In the genomic region with DNA sequence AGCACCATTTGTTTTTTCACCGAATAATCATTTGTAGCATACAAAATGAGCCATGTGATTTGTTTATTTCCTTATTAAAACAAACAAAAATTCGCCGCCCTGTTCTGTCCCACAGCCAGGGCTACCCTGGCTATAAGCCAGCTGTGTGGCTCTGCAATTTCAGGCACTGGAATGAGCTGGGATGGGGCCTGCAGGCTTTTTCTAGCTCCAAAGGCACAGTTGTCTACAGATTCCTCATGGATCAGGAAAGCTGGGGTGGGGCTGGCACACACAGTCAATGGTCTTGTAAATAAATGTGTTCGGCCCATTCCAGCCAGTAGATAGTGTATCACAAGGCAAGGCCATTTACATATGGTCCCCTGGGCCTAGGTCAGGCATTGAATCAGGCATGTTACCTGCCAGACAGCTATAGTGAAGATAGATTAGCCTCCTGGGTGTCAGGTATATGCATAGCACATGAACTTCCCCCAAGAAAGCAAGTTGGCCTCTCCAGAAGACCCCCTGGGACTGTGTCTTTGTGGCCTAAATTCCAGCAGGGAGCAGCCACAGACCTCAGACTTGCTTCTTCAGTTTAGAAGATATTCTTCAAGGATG, we compare ENCODE assay signal across 23 cellular contexts.
DNase-seq lines count a peak whose midpoint lies in the region; ATAC-seq and TF ChIP-seq lines count a peak whose summit lies in the region.
"Had no signal": no experiment of that assay in that cellular context is flagged by ENCODE, and none has a peak within 500 bp of the region (broad histone marks: within the 10 kb centered on the region; RNA-seq: fewer than 3 reads in every experiment).

No MANE protein-coding gene starts in this region.

- no peaks in the 10 kb centered on the region for H3K36me3 Mint-ChIP-seq in activated naive CD4-positive, alpha-beta T cell treated with anti-CD3 and anti-CD28 coated beads, Interleukin-2, amount 10 ng/mL, durations not matched to agents 7 days and 5 days
- H3K36me3 Mint-ChIP-seq: CD4-positive, CD25-positive, alpha-beta regulatory T cell had no signal

- DNase-seq in NCI-H2171 treated with DMSO at 0.1 percent for 48 hours (lab: John Stamatoyannopoulos, UW) (peak; percentile 20), NCI-H2171 (lab: John Stamatoyannopoulos, UW) (no peak), left lobe of liver (ENCODE audit: low spot score) (no peak), H7 (no peak), uterus (no peak)
- DNase-seq in activated naive CD4-positive, alpha-beta T cell treated with anti-CD3 and anti-CD28 coated beads, Interleukin-2, amount 10 ng/mL, durations not matched to agents 7 days and 5 days = no peak
- DNase-seq: 8988T; CD4-positive, CD25-positive, alpha-beta regulatory T cell; COR-L47; DMS 273 treated with DMSO at 0.1 percent for 48 hours; DND-41; IMR-90; NCI-H1417 treated with DMSO at 0.1 percent for 48 hours; NCI-H187 treated with DMSO at 0.1 percent for 48 hours; NCI-H446 treated with DMSO at 0.1 percent for 48 hours; NCI-H774; PC-3; RPMI8226; SIG-M5 had no signal

- H3K36me3 ChIP-seq in H7 (replicated peaks; ENCODE audit: control insufficient read depth, insufficient read depth, low read length) (no peaks in the 10 kb centered on the region), uterus (no peaks in the 10 kb centered on the region)
- H3K36me3 ChIP-seq: HAP-1 had no signal

- no peaks in the 10 kb centered on the region for H3K4me1 ChIP-seq in uterus
- H3K4me1 ChIP-seq: HAP-1 had no signal

- TF ChIP-seq CTCF in VCaP (conservative IDR thresholded peaks at IDR 0.05) (no peak), uterus (IDR thresholded peaks at IDR 0.05) (no peak)

- no peak overlapping the region for H3K27ac Mint-ChIP-seq in activated naive CD4-positive, alpha-beta T cell treated with anti-CD3 and anti-CD28 coated beads, Interleukin-2, amount 10 ng/mL, durations not matched to agents 7 days and 5 days
- H3K27ac Mint-ChIP-seq: B cell; CD4-positive, CD25-positive, alpha-beta regulatory T cell had no signal

- H3K4me3 Mint-ChIP-seq in activated naive CD4-positive, alpha-beta T cell treated with anti-CD3 and anti-CD28 coated beads, Interleukin-2, amount 10 ng/mL, durations not matched to agents 7 days and 5 days = no peak overlapping the region
- H3K4me3 Mint-ChIP-seq: B cell; CD4-positive, CD25-positive, alpha-beta regulatory T cell had no signal

- H3K9me3 Mint-ChIP-seq in activated naive CD4-positive, alpha-beta T cell treated with anti-CD3 and anti-CD28 coated beads, Interleukin-2, amount 10 ng/mL, durations not matched to agents 7 days and 5 days = no peaks in the 10 kb centered on the region

- H3K27me3 ChIP-seq in H7 (ENCODE audit: control insufficient read depth, insufficient read depth, low read length) (no peaks in the 10 kb centered on the region), uterus (no peaks in the 10 kb centered on the region)

- CTCF ChIA-PET in activated naive CD4-positive, alpha-beta T cell treated with anti-CD3 and anti-CD28 coated beads, Interleukin-2, amount 10 ng/mL, durations not matched to agents 7 days and 5 days (lab: Charles Lee) = no interaction called here

- H3K4me3 ChIP-seq in H7 (ENCODE audit: insufficient read depth, low read depth, low read length) (no peak overlapping the region), uterus (no peak overlapping the region)
- H3K4me3 ChIP-seq: HAP-1 had no signal

- no peaks in the 10 kb centered on the region for H3K9me3 ChIP-seq in uterus
- H3K9me3 ChIP-seq: HAP-1 had no signal

- intact Hi-C loops in uterus (cut with DNase I; ENCODE audit: low total_unique reads) = no loop called here

- H3K27me3 Mint-ChIP-seq in activated naive CD4-positive, alpha-beta T cell treated with anti-CD3 and anti-CD28 coated beads, Interleukin-2, amount 10 ng/mL, durations not matched to agents 7 days and 5 days = no peaks in the 10 kb centered on the region
- H3K27me3 Mint-ChIP-seq: CD4-positive, CD25-positive, alpha-beta regulatory T cell had no signal

- H3K27ac ChIP-seq in VCaP (peak overlapping the region; percentile 19; the same call in 1 of the 2 replicates), uterus (no peak overlapping the region)

- H3K4me1 Mint-ChIP-seq in activated naive CD4-positive, alpha-beta T cell treated with anti-CD3 and anti-CD28 coated beads, Interleukin-2, amount 10 ng/mL, durations not matched to agents 7 days and 5 days = no peaks in the 10 kb centered on the region
- H3K4me1 Mint-ChIP-seq: B cell; CD4-positive, CD25-positive, alpha-beta regulatory T cell had no signal

- TF ChIP-seq POLR2A in uterus (IDR thresholded peaks at IDR 0.05) = no peak

- ATAC-seq in left lobe of liver = peak; percentile 50
- ATAC-seq in GM21381 (IDR thresholded peaks at IDR 0.05; ENCODE audit: unreplicated experiment) = no peak
- ATAC-seq: PC-3 had no signal
